43 cellular contexts compared by ENCODE assay signal in the genomic region with DNA sequence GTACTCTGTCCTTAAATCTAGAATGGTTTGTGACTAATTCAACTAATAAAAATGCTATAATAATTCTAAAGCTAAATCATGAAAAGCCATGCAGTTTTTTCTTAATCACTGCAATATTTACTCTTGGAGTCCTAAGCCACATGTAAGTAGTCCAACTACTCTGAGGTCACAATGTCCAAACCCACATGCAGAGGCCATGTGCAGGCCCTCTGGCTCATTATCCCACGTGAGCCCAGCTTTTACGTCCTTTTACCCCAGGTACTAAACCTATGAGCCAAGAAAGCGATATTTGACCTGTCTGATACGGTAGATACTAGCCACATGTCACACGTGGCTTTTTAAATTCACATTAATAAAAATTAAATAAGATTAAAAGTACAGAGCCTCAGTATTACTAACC. TPM values are rescaled to one million over a fixed set of nuclear protein-coding genes. Genes with fewer than 3 reads are reported as not detected.
"Had no signal": no experiment of that assay in that cellular context is flagged by ENCODE, and none has a peak within 500 bp of the region (broad histone marks: within the 10 kb centered on the region; RNA-seq: fewer than 3 reads in every experiment).

No MANE protein-coding gene starts in this region.

- H3K9me3 Mint-ChIP-seq: activated naive CD4-positive, alpha-beta T cell treated with anti-CD3 and anti-CD28 coated beads, Interleukin-2, amount 10 ng/mL, durations not matched to agents 7 days and 5 days; activated naive CD8-positive, alpha-beta T cell treated with anti-CD3 and anti-CD28 coated beads for 36 hours; central memory CD8-positive, alpha-beta T cell had no signal

- H3K4me1 ChIP-seq: adrenal gland, ascending aorta, breast epithelium had no signal

- H3K36me3 Mint-ChIP-seq: activated naive CD4-positive, alpha-beta T cell treated with anti-CD3 and anti-CD28 coated beads, Interleukin-2, amount 10 ng/mL, durations not matched to agents 7 days and 5 days had no signal

- DNase-seq: activated effector memory CD4-positive, alpha-beta T cell treated with anti-CD3 and anti-CD28 coated beads, Interleukin-2, amount 50 U/mL, for 16 hours; activated effector memory CD4-positive, alpha-beta T cell treated with Interleukin-2 at 50 U/mL for 16 hours; activated gamma-delta T cell; activated gamma-delta T cell treated with Interleukin-2 at 50 U/mL for 16 hours; activated naive CD4-positive, alpha-beta T cell; activated naive CD4-positive, alpha-beta T cell treated with anti-CD3 and anti-CD28 coated beads for 36 hours; activated naive CD4-positive, alpha-beta T cell treated with anti-CD3 and anti-CD28 coated beads, Interleukin-2, amount 10 ng/mL, durations not matched to agents 7 days and 5 days; activated naive CD4-positive, alpha-beta T cell treated with anti-CD3 and anti-CD28 coated beads, Interleukin-2, amount 50 U/mL, for 16 hours; activated naive CD4-positive, alpha-beta T cell treated with Interleukin-2 at 50 U/mL for 16 hours; activated naive CD8-positive, alpha-beta T cell treated with anti-CD3 and anti-CD28 coated beads for 36 hours; activated naive CD8-positive, alpha-beta T cell treated with anti-CD3 and anti-CD28 coated beads, Interleukin-2, amount 10 ng/mL, durations not matched to agents 7 days and 5 days; activated naive CD8-positive, alpha-beta T cell treated with anti-CD3 and anti-CD28 coated beads, Interleukin-2, amount 50 U/mL, for 24 hours; activated T-cell treated with anti-CD3 and anti-CD28 coated beads, Interleukin-2, amount 50 U/mL, for 1 hour; activated T-cell treated with anti-CD3 and anti-CD28 coated beads, Interleukin-2, amount 50 U/mL, for 24 hours; activated T-cell treated with anti-CD3 and anti-CD28 coated beads, Interleukin-2, amount 50 U/mL, for 4 hours; activated T-cell treated with anti-CD3 and anti-CD28 coated beads, Interleukin-2, amount 50 U/mL, for 48 hours; activated T-cell treated with anti-CD3 and anti-CD28 coated beads, Interleukin-2, amount 50 U/mL, for 72 hours; adrenal gland; amniotic stem cell; amygdala; anterior cingulate cortex; aorta; body of pancreas; brain microvascular endothelial cell; caudate nucleus; central memory CD4-positive, alpha-beta T cell; cerebellar nuclear complex had no signal

- H3K27ac ChIP-seq: adrenal gland, ascending aorta, body of pancreas, brain microvascular endothelial cell, breast epithelium, cardiac muscle cell had no signal

- H3K36me3 ChIP-seq: adrenal gland, brain microvascular endothelial cell, breast epithelium, cardiac muscle cell had no signal

- H3K27me3 ChIP-seq: adrenal gland, ascending aorta, body of pancreas, brain microvascular endothelial cell, breast epithelium, cardiac muscle cell had no signal

- ATAC-seq: activated naive CD4-positive, alpha-beta T cell treated with anti-CD3 and anti-CD28 coated beads, Interleukin-2, amount 50 U/mL, for 72 hours; activated naive CD8-positive, alpha-beta T cell treated with anti-CD3 and anti-CD28 coated beads, Interleukin-2, amount 50 U/mL, for 24 hours; activated T-cell treated with anti-CD3 and anti-CD28 coated beads, Interleukin-2, amount 50 U/mL, for 4 hours; activated T-cell treated with anti-CD3 and anti-CD28 coated beads, Interleukin-2, amount 50 U/mL, for 72 hours; activated T-helper 17 cell treated with anti-CD3 and anti-CD28 coated beads, Interleukin-2, amount 50 U/mL, for 72 hours; body of pancreas had no signal

- H3K27me3 Mint-ChIP-seq: activated naive CD4-positive, alpha-beta T cell treated with anti-CD3 and anti-CD28 coated beads, Interleukin-2, amount 10 ng/mL, durations not matched to agents 7 days and 5 days; activated naive CD4-positive, alpha-beta T cell treated with anti-CD3 and anti-CD28 coated beads, Interleukin-2, amount 50 U/mL, for 24 hours; activated naive CD8-positive, alpha-beta T cell; activated naive CD8-positive, alpha-beta T cell treated with anti-CD3 and anti-CD28 coated beads for 36 hours; activated naive CD8-positive, alpha-beta T cell treated with anti-CD3 and anti-CD28 coated beads, Interleukin-2, amount 10 ng/mL, durations not matched to agents 7 days and 5 days; activated naive CD8-positive, alpha-beta T cell treated with anti-CD3 and anti-CD28 coated beads, Interleukin-2, amount 50 U/mL, for 24 hours; activated T-cell treated with anti-CD3 and anti-CD28 coated beads, Interleukin-2, amount 50 U/mL, for 24 hours; activated T-helper 17 cell treated with anti-CD3 and anti-CD28 coated beads, Interleukin-2, amount 50 U/mL, for 72 hours; brain; central memory CD8-positive, alpha-beta T cell had no signal

- H3K4me1 Mint-ChIP-seq: activated naive CD4-positive, alpha-beta T cell treated with anti-CD3 and anti-CD28 coated beads, Interleukin-2, amount 10 ng/mL, durations not matched to agents 7 days and 5 days; activated naive CD4-positive, alpha-beta T cell treated with anti-CD3 and anti-CD28 coated beads, Interleukin-2, amount 50 U/mL, for 24 hours; activated naive CD8-positive, alpha-beta T cell treated with anti-CD3 and anti-CD28 coated beads for 36 hours; activated naive CD8-positive, alpha-beta T cell treated with anti-CD3 and anti-CD28 coated beads, Interleukin-2, amount 50 U/mL, for 24 hours; central memory CD8-positive, alpha-beta T cell had no signal

- H3K4me3 Mint-ChIP-seq: activated naive CD4-positive, alpha-beta T cell treated with anti-CD3 and anti-CD28 coated beads for 36 hours; activated naive CD4-positive, alpha-beta T cell treated with anti-CD3 and anti-CD28 coated beads, Interleukin-2, amount 10 ng/mL, durations not matched to agents 7 days and 5 days; activated naive CD4-positive, alpha-beta T cell treated with anti-CD3 and anti-CD28 coated beads, Interleukin-2, amount 50 U/mL, for 24 hours; activated naive CD8-positive, alpha-beta T cell; activated naive CD8-positive, alpha-beta T cell treated with anti-CD3 and anti-CD28 coated beads for 36 hours; activated naive CD8-positive, alpha-beta T cell treated with anti-CD3 and anti-CD28 coated beads, Interleukin-2, amount 10 ng/mL, durations not matched to agents 7 days and 5 days; activated naive CD8-positive, alpha-beta T cell treated with anti-CD3 and anti-CD28 coated beads, Interleukin-2, amount 50 U/mL, for 24 hours; activated T-cell treated with anti-CD3 and anti-CD28 coated beads, Interleukin-2, amount 50 U/mL, for 24 hours; activated T-cell treated with anti-CD3 and anti-CD28 coated beads, Interleukin-2, amount 50 U/mL, for 4 hours; activated T-cell treated with anti-CD3 and anti-CD28 coated beads, Interleukin-2, amount 50 U/mL, for 72 hours; activated T-helper 1 cell treated with anti-CD3 and anti-CD28 coated beads, Interleukin-12 subunit alpha, Interleukin-12 subunit beta, Interleukin-2, Interleukin-4 antibody, amounts not matched to agents 30 ng/mL and 10 ng/mL and 1 ng/mL, durations not matched to agents 14 hours and 24 hours and 36 hours; activated T-helper 17 cell treated with anti-CD3 and anti-CD28 coated beads, Interleukin-2, amount 50 U/mL, for 72 hours; brain; central memory CD8-positive, alpha-beta T cell had no signal

- H3K27ac Mint-ChIP-seq: activated naive CD4-positive, alpha-beta T cell treated with anti-CD3 and anti-CD28 coated beads for 36 hours; activated naive CD4-positive, alpha-beta T cell treated with anti-CD3 and anti-CD28 coated beads, Interleukin-2, amount 10 ng/mL, durations not matched to agents 7 days and 5 days; activated naive CD4-positive, alpha-beta T cell treated with anti-CD3 and anti-CD28 coated beads, Interleukin-2, amount 50 U/mL, for 24 hours; activated naive CD4-positive, alpha-beta T cell treated with anti-CD3 and anti-CD28 coated beads, Interleukin-2, amount 50 U/mL, for 72 hours; activated naive CD8-positive, alpha-beta T cell; activated naive CD8-positive, alpha-beta T cell treated with anti-CD3 and anti-CD28 coated beads for 36 hours; activated naive CD8-positive, alpha-beta T cell treated with anti-CD3 and anti-CD28 coated beads, Interleukin-2, amount 10 ng/mL, durations not matched to agents 7 days and 5 days; activated naive CD8-positive, alpha-beta T cell treated with anti-CD3 and anti-CD28 coated beads, Interleukin-2, amount 50 U/mL, for 24 hours; activated T-cell treated with anti-CD3 and anti-CD28 coated beads, Interleukin-2, amount 50 U/mL, for 24 hours; activated T-cell treated with anti-CD3 and anti-CD28 coated beads, Interleukin-2, amount 50 U/mL, for 72 hours; activated T-helper 1 cell treated with anti-CD3 and anti-CD28 coated beads, Interleukin-12 subunit alpha, Interleukin-12 subunit beta, Interleukin-2, Interleukin-4 antibody, amounts not matched to agents 30 ng/mL and 10 ng/mL and 1 ng/mL, durations not matched to agents 14 hours and 24 hours and 36 hours; activated T-helper 17 cell treated with anti-CD3 and anti-CD28 coated beads, Interleukin-2, amount 50 U/mL, for 72 hours; activated T-helper 2 cell treated with anti-CD3 and anti-CD28 coated beads, Interferon-gamma antibody, Interleukin-2, Interleukin-4, amounts not matched to agents 10 μg/mL and 5 μg/mL and 100 μg/mL, durations not matched to agents 14 hours and 24 hours and 36 hours; brain had no signal

- H3K4me3 ChIP-seq: adrenal gland, ascending aorta, body of pancreas, breast epithelium, cardiac muscle cell had no signal

- H3K9me3 ChIP-seq: adrenal gland, body of pancreas had no signal

- FAIRE-seq: astrocyte, bronchial epithelial cell had no signal

RNA-seq across cellular contexts. Expression of a gene that starts 12.5 kb away (rescaled TPM):
- polyA plus RNA-seq: adipose tissue, aorta, cardiac muscle cell had no signal

RNA-seq across cellular contexts. Expression of a gene that starts 12.8 kb away (rescaled TPM):
- total RNA-seq: ascending aorta had no signal

RNA-seq across cellular contexts. Expression of a gene that starts 32.2 kb away (rescaled TPM):
- total RNA-seq: activated naive CD4-positive, alpha-beta T cell treated with anti-CD3 and anti-CD28 coated beads for 36 hours; activated naive CD4-positive, alpha-beta T cell treated with anti-CD3 and anti-CD28 coated beads, Interleukin-2, amount 50 U/mL, for 72 hours; activated naive CD8-positive, alpha-beta T cell treated with anti-CD3 and anti-CD28 coated beads for 36 hours; activated naive CD8-positive, alpha-beta T cell treated with anti-CD3 and anti-CD28 coated beads, Interleukin-2, amount 10 ng/mL, durations not matched to agents 7 days and 5 days; activated T-cell treated with anti-CD3 and anti-CD28 coated beads, Interleukin-2, amount 50 U/mL, for 72 hours; activated T-helper 1 cell treated with anti-CD3 and anti-CD28 coated beads, Interleukin-12 subunit alpha, Interleukin-12 subunit beta, Interleukin-2, Interleukin-4 antibody, amounts not matched to agents 30 ng/mL and 10 ng/mL and 1 ng/mL, durations not matched to agents 14 hours and 24 hours and 36 hours; activated T-helper 17 cell treated with anti-CD3 and anti-CD28 coated beads, Interleukin-2, amount 50 U/mL, for 72 hours; activated T-helper 2 cell treated with anti-CD3 and anti-CD28 coated beads, Interferon-gamma antibody, Interleukin-2, Interleukin-4, amounts not matched to agents 10 μg/mL and 5 μg/mL and 100 μg/mL, durations not matched to agents 14 hours and 24 hours and 36 hours; adrenal gland; aorta; ascending aorta; astrocyte; body of pancreas; breast epithelium; bronchial epithelial cell; cardiac muscle cell; cardiac septum; chondrocyte had no signal
- polyA plus RNA-seq: adipose tissue had no signal

RNA-seq across cellular contexts. Expression of a gene that starts 42.2 kb away (rescaled TPM):
- total RNA-seq: ascending aorta had no signal

RNA-seq across cellular contexts. Expression of a gene that starts 47.6 kb away (rescaled TPM):
- total RNA-seq: activated naive CD4-positive, alpha-beta T cell treated with anti-CD3 and anti-CD28 coated beads for 36 hours; ascending aorta had no signal
